Comparison of ENCODE assay signal across 8 cellular contexts in genomic region chr12:26121841-26122680, GRCh38. TPM values are rescaled to one million over a fixed set of nuclear protein-coding genes. Genes with fewer than 3 reads are reported as not detected.
DNase-seq lines count a peak whose midpoint lies in the region; ATAC-seq and TF ChIP-seq lines count a peak whose summit lies in the region.

No MANE protein-coding gene starts in this region.

- CTCF ChIA-PET in activated B cell treated with CpG ODN at 0.5 μM for 24 hours (lab: Charles Lee), result interaction anchor here (0.7 to 8.5 kb wide), 16 partner anchors 9 to 492 kb away, joined by 3 to 74 read pairs (median 6); partner anchors contain the start of gene SSPN

- H3K27me3 Mint-ChIP-seq in activated B cell treated with CpG ODN at 0.5 μM for 24 hours, result no peaks in the 10 kb centered on the region
- peaks cover 76% of the 10 kb centered on the region for H3K27me3 Mint-ChIP-seq in endodermal cell (ENCODE audit: insufficient read depth)

- H3K36me3 ChIP-seq in endodermal cell (ENCODE audit: control insufficient read depth, insufficient read depth, low read length) (no peaks in the 10 kb centered on the region), muscle layer of colon (ENCODE audit: insufficient read depth, low read length) (no peaks in the 10 kb centered on the region)

- DNase-seq in NCI-H2171 treated with DMSO at 0.1 percent for 48 hours (lab: John Stamatoyannopoulos, UW) (peak; percentile 27), NCI-H2171 (lab: John Stamatoyannopoulos, UW) (no peak), HT1080 (ENCODE audit: low read depth) (peak; percentile 17), activated B cell treated with CpG ODN at 0.5 μM for 24 hours (peak; percentile 63), endodermal cell (peak; percentile 86), midbrain (lab: John Stamatoyannopoulos, UW) (no peak), AML-193 (lab: John Stamatoyannopoulos, UW) (no peak)

- H3K27ac ChIP-seq in endodermal cell (ENCODE audit: low read depth, low read length) (no peak overlapping the region), muscle layer of colon (ENCODE audit: low read depth, low read length) (peak overlapping the region; percentile 88)

- H3K9me3 Mint-ChIP-seq in activated B cell treated with CpG ODN at 0.5 μM for 24 hours (no peaks in the 10 kb centered on the region), endodermal cell (no peaks in the 10 kb centered on the region)

- 0 to 1% methylated on average over 13 to 94 of the region's 94 CpGs for WGBS in endodermal cell (ENCODE audit: insufficient coverage in 1 of 2, insufficient read length in 1 of 2), 2 experiments

- H3K4me3 Mint-ChIP-seq in activated B cell treated with CpG ODN at 0.5 μM for 24 hours (peak overlapping the region; percentile 84), endodermal cell (peak overlapping the region; percentile 58)

- H3K9ac ChIP-seq in endodermal cell (ENCODE audit: extremely low read depth, low read length, poor library complexity, severe bottlenecking), result no peak overlapping the region
- peak overlapping the region; percentile 69 for H3K9ac ChIP-seq in muscle layer of colon (ENCODE audit: low read length)

- peaks cover 76% of the 10 kb centered on the region for H3K27me3 ChIP-seq in endodermal cell (ENCODE audit: control insufficient read depth, insufficient read depth, low read length, poor library complexity, severe bottlenecking)
- no peaks in the 10 kb centered on the region for H3K27me3 ChIP-seq in muscle layer of colon (ENCODE audit: control insufficient read depth in 1 of 2, insufficient read depth in 2 of 2, low read length in 2 of 2)

- peaks cover 7% of the 10 kb centered on the region for H3K4me1 ChIP-seq in endodermal cell (ENCODE audit: control insufficient read depth, insufficient read depth, low read length)
- H3K4me1 ChIP-seq in muscle layer of colon (ENCODE audit: insufficient read depth, low read length), result peaks cover 30% of the 10 kb centered on the region

- H3K36me3 Mint-ChIP-seq in activated B cell treated with CpG ODN at 0.5 μM for 24 hours (ENCODE audit: low read depth), result peaks cover 18% of the 10 kb centered on the region
- H3K36me3 Mint-ChIP-seq in endodermal cell (ENCODE audit: low read depth), result no peaks in the 10 kb centered on the region

- H3K27ac Mint-ChIP-seq in activated B cell treated with CpG ODN at 0.5 μM for 24 hours, result peak overlapping the region; percentile 94
- no peak overlapping the region for H3K27ac Mint-ChIP-seq in endodermal cell

- POLR2A ChIA-PET in activated B cell treated with CpG ODN at 0.5 μM for 24 hours (lab: Charles Lee), result interaction anchor here (0.5 to 9.3 kb wide), 22 partner anchors 8 to 717 kb away, joined by 3 to 189 read pairs (median 5); partner anchors contain the start of gene SSPN

- no peak for TF ChIP-seq CTCF in activated B cell treated with CpG ODN at 0.5 μM for 24 hours (IDR thresholded peaks at IDR 0.05)
- no peak for TF ChIP-seq CTCF in endodermal cell (conservative IDR thresholded peaks at IDR 0.05)

- intact Hi-C loops in activated B cell treated with CpG ODN at 0.5 μM for 24 hours (cut with micrococcal nuclease), result loop anchor here (2.0 kb wide), 1 partner anchor 65 kb away; no protein-coding TSS in a partner anchor

- peaks cover 72% of the 10 kb centered on the region for H3K4me1 Mint-ChIP-seq in activated B cell treated with CpG ODN at 0.5 μM for 24 hours
- peaks cover 47% of the 10 kb centered on the region for H3K4me1 Mint-ChIP-seq in endodermal cell

- ATAC-seq in activated B cell treated with CpG ODN at 0.5 μM for 24 hours (ENCODE audit: low read depth), result peak; percentile 18

- peak overlapping the region; percentile 58 for H3K4me3 ChIP-seq in endodermal cell (ENCODE audit: low read length)
- H3K4me3 ChIP-seq in muscle layer of colon (ENCODE audit: low read depth in 1 of 2, low read length in 2 of 2), result peak overlapping the region; percentile 80 to 82

- H3K9me3 ChIP-seq in endodermal cell (ENCODE audit: control insufficient read depth, low read length) (no peaks in the 10 kb centered on the region), muscle layer of colon (ENCODE audit: low read length) (no peaks in the 10 kb centered on the region)

RNA-seq across cellular contexts. Expression of gene BHLHE41, which starts 2.8 kb away (rescaled TPM):
- 0.60 and 1.5 TPM in 2 replicates for total RNA-seq in HT1080 (2014; rRNA removed; shearing (Covaris generic))
- 5.1 and 5.5 TPM in 2 replicates for polyA plus RNA-seq in HT1080 (2015; cell fraction: cytosol; rRNA removed)
- polyA plus RNA-seq in HT1080 (2015; cell fraction: nucleus; rRNA removed), result 13.8 and 30.9 TPM in 2 replicates
- total RNA-seq in activated B cell treated with CpG ODN at 0.5 μM for 24 hours, result 34.5 and 40.5 TPM in 2 replicates
- 1 to 10 TPM in 1 of 2 donors, under 1 TPM in 1; 0.11 to 3.5 TPM for total RNA-seq in endodermal cell
- 0.07 TPM for polyA plus RNA-seq in endodermal cell (2013, experiment 1 of 2)
- 0.12 TPM for polyA plus RNA-seq in endodermal cell (2013, experiment 2 of 2)

Comparison
In these comparisons a context has a peak if more than half of its experiments do, and no peak if none do; other contexts are left out.
1. DNase-seq: peak in NCI-H2171 treated with DMSO at 0.1 percent for 48 hours (single experiment), HT1080 (single experiment), activated B cell treated with CpG ODN at 0.5 μM for 24 hours (single experiment) and endodermal cell (single experiment); none in NCI-H2171 (single experiment), midbrain (single experiment) and AML-193 (0 of 2).